ENCODE assay signal across 14 cellular contexts in the genomic region with DNA sequence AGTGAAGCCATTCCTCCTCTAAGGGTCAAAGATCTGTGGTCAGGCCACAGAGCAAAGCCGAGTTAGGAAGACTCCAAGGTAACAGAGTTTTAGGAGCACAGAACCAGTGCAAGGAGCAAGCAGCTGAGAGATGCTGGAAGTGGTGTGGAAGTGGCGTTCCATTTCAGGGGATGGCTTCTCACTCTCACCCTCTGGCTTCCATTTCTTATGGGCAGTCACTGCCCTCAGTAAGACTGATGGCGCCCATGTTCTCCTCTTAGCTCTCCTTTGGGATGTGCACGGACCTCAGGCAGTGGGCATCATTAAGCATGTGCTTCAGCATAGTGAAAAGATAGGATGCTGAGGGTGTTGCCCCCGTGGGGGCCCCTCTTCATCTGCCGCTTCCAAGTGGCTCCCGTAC.
A peak's percentile ranks its signal among the peaks of the same experiment; 100 is the strongest.
DNase-seq lines count a peak whose midpoint lies in the region; ATAC-seq and TF ChIP-seq lines count a peak whose summit lies in the region.
"Had no signal": no experiment of that assay in that cellular context is flagged by ENCODE, and none has a peak within 500 bp of the region (broad histone marks: within the 10 kb centered on the region; RNA-seq: fewer than 3 reads in every experiment).

No MANE protein-coding gene starts in this region.

- H3K36me3 ChIP-seq in mesenchymal stem cell (ENCODE audit: control insufficient read depth in 1 of 2, insufficient read depth in 2 of 2, low read depth in 1 of 2, low read length in 2 of 2) (no peaks in the 10 kb centered on the region), upper lobe of right lung (no peaks in the 10 kb centered on the region)
- H3K36me3 ChIP-seq: BLaER1 treated with 17β-estradiol and CSF1 and Interleukin-3, amounts not matched to agents 10 nM and 100 nM had no signal

- no peak for ATAC-seq in upper lobe of right lung
- ATAC-seq in HG03469 (IDR thresholded peaks at IDR 0.05; ENCODE audit: unreplicated experiment): no peak
- ATAC-seq in GM21447 (IDR thresholded peaks at IDR 0.05; ENCODE audit: unreplicated experiment): no peak
- ATAC-seq in HG03565 (IDR thresholded peaks at IDR 0.05; ENCODE audit: unreplicated experiment): no peak
- ATAC-seq: HCT116 had no signal

- no peaks in the 10 kb centered on the region for H3K79me1 ChIP-seq in mesenchymal stem cell (replicated peaks; ENCODE audit: low read length, poor library complexity, severe bottlenecking)

- no peak overlapping the region for H3K4me2 ChIP-seq in mesenchymal stem cell (ENCODE audit: low read length, poor library complexity, severe bottlenecking)
- H3K4me2 ChIP-seq: BLaER1 treated with 17β-estradiol and CSF1 and Interleukin-3, amounts not matched to agents 10 nM and 100 nM had no signal

- no peak overlapping the region for H2BK120ac ChIP-seq in mesenchymal stem cell (ENCODE audit: low read depth, low read length)

- H2BK5ac ChIP-seq in mesenchymal stem cell (ENCODE audit: low read depth, low read length, poor library complexity, severe bottlenecking): no peak overlapping the region

- peak; percentile 3 for DNase-seq in D341Med (ENCODE audit: low spot score)
- no peak for DNase-seq in mesenchymal stem cell
- peak; percentile 18 for DNase-seq in upper lobe of right lung
- DNase-seq: 8988T; ACHN; CD4-positive, CD25-positive, alpha-beta regulatory T cell; DMS 273 treated with DMSO at 0.1 percent for 48 hours; KBM-7 had no signal

- intact Hi-C loops in upper lobe of right lung (cut with DNase I): no loop called here

- no peak overlapping the region for H3K9ac ChIP-seq in mesenchymal stem cell (ENCODE audit: low read length)
- H3K9ac ChIP-seq: BLaER1 treated with 17β-estradiol and CSF1 and Interleukin-3, amounts not matched to agents 10 nM and 100 nM had no signal

- WGBS in mesenchymal stem cell: 86% methylated on average over 7 of the region's 7 CpGs

- peaks cover 3% of the 10 kb centered on the region for H3K4me1 ChIP-seq in mesenchymal stem cell (ENCODE audit: control insufficient read depth, insufficient read depth, low read depth, low read length)
- peaks cover 11% of the 10 kb centered on the region for H3K4me1 ChIP-seq in upper lobe of right lung
- H3K4me1 ChIP-seq: BLaER1 treated with 17β-estradiol and CSF1 and Interleukin-3, amounts not matched to agents 10 nM and 100 nM had no signal

- TF ChIP-seq CTCF in VCaP (conservative IDR thresholded peaks at IDR 0.05): no peak
- TF ChIP-seq CTCF in upper lobe of right lung (IDR thresholded peaks at IDR 0.05): no peak

- peak overlapping the region; percentile 19 to 52 for H3K4ac ChIP-seq in mesenchymal stem cell (ENCODE audit: low read depth in 1 of 2, low read length in 2 of 2)

- H3K27me3 ChIP-seq in mesenchymal stem cell (ENCODE audit: control insufficient read depth in 1 of 2, insufficient read depth in 1 of 2, low read length in 2 of 2): peaks cover 0 to 32% of the 10 kb centered on the region in 2 experiments
- no peaks in the 10 kb centered on the region for H3K27me3 ChIP-seq in upper lobe of right lung
- H3K27me3 ChIP-seq: BLaER1 treated with 17β-estradiol and CSF1 and Interleukin-3, amounts not matched to agents 10 nM and 100 nM had no signal

- H3K23ac ChIP-seq in mesenchymal stem cell (ENCODE audit: low read length in 2 of 2): no peak overlapping the region

- peak overlapping the region; percentile 87 for H3K27ac ChIP-seq in VCaP
- H3K27ac ChIP-seq in mesenchymal stem cell (ENCODE audit: low read length, poor library complexity, severe bottlenecking): no peak overlapping the region
- no peak overlapping the region for H3K27ac ChIP-seq in upper lobe of right lung
- H3K27ac ChIP-seq: BLaER1 treated with 17β-estradiol and CSF1 and Interleukin-3, amounts not matched to agents 10 nM and 100 nM had no signal

- peak overlapping the region; percentile 12 for H2BK15ac ChIP-seq in mesenchymal stem cell (ENCODE audit: low read depth, poor library complexity, severe bottlenecking)

- peak overlapping the region in 1 of 2 experiments; percentile 83 for H3K14ac ChIP-seq in mesenchymal stem cell (ENCODE audit: low read length in 2 of 2)

- H2AFZ ChIP-seq in mesenchymal stem cell (ENCODE audit: low read depth, low read length): no peak overlapping the region

- H3K9me3 ChIP-seq in mesenchymal stem cell (ENCODE audit: control insufficient read depth, low read length): no peaks in the 10 kb centered on the region
- no peaks in the 10 kb centered on the region for H3K9me3 ChIP-seq in upper lobe of right lung
- H3K9me3 ChIP-seq: BLaER1 treated with 17β-estradiol and CSF1 and Interleukin-3, amounts not matched to agents 10 nM and 100 nM had no signal

- peak overlapping the region; percentile 23 for H4K91ac ChIP-seq in mesenchymal stem cell (ENCODE audit: low read length)

- H3K4me3 ChIP-seq in mesenchymal stem cell (ENCODE audit: insufficient read depth in 1 of 2, low read depth in 1 of 2, low read length in 2 of 2) (no peak overlapping the region), upper lobe of right lung (no peak overlapping the region)
- H3K4me3 ChIP-seq: BLaER1 treated with 17β-estradiol and CSF1 and Interleukin-3, amounts not matched to agents 10 nM and 100 nM had no signal

- H4K8ac ChIP-seq in mesenchymal stem cell (ENCODE audit: low read length): peak overlapping the region; percentile 48

- H2AK5ac ChIP-seq in mesenchymal stem cell (ENCODE audit: low read length, severe bottlenecking): no peak overlapping the region

- peak overlapping the region; percentile 76 to 90 for H2BK12ac ChIP-seq in mesenchymal stem cell (ENCODE audit: low read length in 2 of 2)

- peak overlapping the region; percentile 72 to 78 for H3K18ac ChIP-seq in mesenchymal stem cell (ENCODE audit: low read depth in 1 of 2, low read length in 2 of 2)
